ENCODE assay signal across 8 cellular contexts in the genomic region with DNA sequence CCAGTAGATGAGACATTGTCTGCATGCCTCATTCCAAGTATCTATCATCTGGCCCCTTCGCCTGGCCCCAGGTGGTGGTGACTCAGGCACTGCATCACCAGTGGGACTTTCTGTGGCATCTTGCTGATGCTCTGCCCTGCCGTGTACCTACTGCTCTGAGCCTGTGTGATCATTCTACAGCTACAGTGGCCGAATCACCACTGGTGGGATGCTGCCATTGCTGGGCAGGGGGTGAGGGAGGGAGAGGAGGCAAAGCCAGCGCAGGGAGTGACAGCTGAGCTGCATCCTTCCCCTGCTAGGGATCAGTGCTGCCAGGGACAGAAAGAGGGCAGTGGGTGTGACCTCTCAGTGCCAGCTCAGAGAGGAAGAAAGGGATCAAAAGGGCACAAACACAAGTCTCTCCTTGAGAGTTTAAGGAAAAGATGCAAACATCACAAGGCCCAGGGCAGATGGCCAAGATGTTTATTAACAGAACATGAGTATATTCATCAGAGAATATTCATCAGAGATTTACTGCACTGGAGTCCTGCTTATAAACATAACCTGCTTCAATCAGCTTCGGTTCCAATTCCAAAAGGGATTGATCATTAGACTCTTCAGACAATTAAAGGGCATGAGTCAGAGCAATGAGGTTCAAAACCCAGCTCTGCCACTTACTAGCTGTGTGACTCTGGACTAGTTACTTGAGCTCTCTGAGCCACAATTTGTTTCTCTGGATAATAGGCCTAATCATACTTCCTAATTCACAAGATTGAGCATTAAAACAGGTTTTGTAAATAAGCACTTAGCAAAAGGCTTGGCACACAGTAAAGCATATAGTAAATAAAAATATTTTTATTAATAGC.
DNase-seq lines count a peak whose midpoint lies in the region; ATAC-seq and TF ChIP-seq lines count a peak whose summit lies in the region.

No MANE protein-coding gene starts in this region.

- peak; percentile 32 for DNase-seq in GM04504 (ENCODE audit: low read depth)
- DNase-seq in PC-9 = peak; percentile 59 to 87
- peak; percentile 41 for DNase-seq in adipocyte (ENCODE audit: low read depth)
- peak; percentile 37 to 65 for DNase-seq in stimulated activated CD4-positive, alpha-beta T cell treated with anti-CD3 and anti-CD28 coated beads, Interleukin-1b, Interleukin-23, amount 100 ng/mL, for 4 hours (ENCODE audit: low read depth in 2 of 2)
- DNase-seq in caudate nucleus (lab: John Stamatoyannopoulos, UW) = no peak
- no peak for DNase-seq in effector CD8-positive, alpha-beta T cell (lab: John Stamatoyannopoulos, UW)
- no peak for DNase-seq in NCI-H748 treated with DMSO at 0.1 percent for 48 hours (lab: John Stamatoyannopoulos, UW)

- H3K9me2 ChIP-seq in PC-9 (ENCODE audit: insufficient read depth) = no peaks in the 10 kb centered on the region

- peaks cover 55% of the 10 kb centered on the region for H3F3A ChIP-seq in PC-9 (ENCODE audit: insufficient read depth, low read depth)

- peak overlapping the region; percentile 54 for H3K27ac ChIP-seq in PC-9
- no peak overlapping the region for H3K27ac ChIP-seq in caudate nucleus (ENCODE audit: low read depth, low read length)

- H3K4me1 ChIP-seq in PC-9 (replicated peaks; ENCODE audit: insufficient read depth) (peaks cover 33% of the 10 kb centered on the region), adipocyte (ENCODE audit: control insufficient read depth, insufficient read depth, low read length) (peaks cover 22% of the 10 kb centered on the region)

- ATAC-seq in GM19035 (IDR thresholded peaks at IDR 0.05; ENCODE audit: unreplicated experiment) = no peak

- no peak overlapping the region for H2AFZ ChIP-seq in PC-9

- H3K79me2 ChIP-seq in PC-9 (ENCODE audit: low read depth) = peaks cover 60% of the 10 kb centered on the region

- H3K36me3 ChIP-seq in PC-9 (ENCODE audit: low read depth) (no peaks in the 10 kb centered on the region), adipocyte (ENCODE audit: control insufficient read depth, insufficient read depth, low read length, severe bottlenecking) (no peaks in the 10 kb centered on the region)

- no peak for TF ChIP-seq CTCF in PC-9 (conservative IDR thresholded peaks at IDR 0.05)

- POLR2A ChIA-PET in PC-9 (lab: Charles Lee; ENCODE audit: unreplicated experiment) = no interaction called here

- CTCF ChIA-PET in PC-9 (lab: Charles Lee) = no interaction called here

- no peak overlapping the region for H3K9ac ChIP-seq in adipocyte (ENCODE audit: low read length)

- no peaks in the 10 kb centered on the region for H3K27me3 ChIP-seq in PC-9 (ENCODE audit: insufficient read depth, low read depth)
- no peaks in the 10 kb centered on the region for H3K27me3 ChIP-seq in adipocyte (replicated peaks; ENCODE audit: control insufficient read depth, insufficient read depth, low read length)

- H3K4me2 ChIP-seq in PC-9 = peak overlapping the region; percentile 22

- H3K4me3 ChIP-seq in PC-9 = no peak overlapping the region
- no peak overlapping the region for H3K4me3 ChIP-seq in adipocyte (ENCODE audit: low read length)

- no TSS peak for BruUV-seq in PC-9 (replicated peaks; lab: Mats Ljungman, UMichigan)

- peaks cover 6% of the 10 kb centered on the region; the same call in 1 of the 2 replicates for H4K20me1 ChIP-seq in PC-9 (ENCODE audit: insufficient read depth)

- H3K9me3 ChIP-seq in PC-9 (ENCODE audit: insufficient read depth, low read depth) (no peaks in the 10 kb centered on the region), adipocyte (ENCODE audit: control insufficient read depth, low read length) (no peaks in the 10 kb centered on the region)

- intact Hi-C loops in PC-9 (cut with micrococcal nuclease; ENCODE audit: unreplicated experiment) = no loop called here

Comparison
In these comparisons a context has a peak if more than half of its experiments do, and no peak if none do; other contexts are left out.
1. DNase-seq: peak in GM04504 (single experiment), PC-9 (2 of 2), adipocyte (single experiment) and stimulated activated CD4-positive, alpha-beta T cell treated with anti-CD3 and anti-CD28 coated beads, Interleukin-1b, Interleukin-23, amount 100 ng/mL, for 4 hours (2 of 2); none in caudate nucleus (0 of 61), effector CD8-positive, alpha-beta T cell (single experiment) and NCI-H748 treated with DMSO at 0.1 percent for 48 hours (single experiment).